ENCODE assay signal across 16 cellular contexts in the genomic region with DNA sequence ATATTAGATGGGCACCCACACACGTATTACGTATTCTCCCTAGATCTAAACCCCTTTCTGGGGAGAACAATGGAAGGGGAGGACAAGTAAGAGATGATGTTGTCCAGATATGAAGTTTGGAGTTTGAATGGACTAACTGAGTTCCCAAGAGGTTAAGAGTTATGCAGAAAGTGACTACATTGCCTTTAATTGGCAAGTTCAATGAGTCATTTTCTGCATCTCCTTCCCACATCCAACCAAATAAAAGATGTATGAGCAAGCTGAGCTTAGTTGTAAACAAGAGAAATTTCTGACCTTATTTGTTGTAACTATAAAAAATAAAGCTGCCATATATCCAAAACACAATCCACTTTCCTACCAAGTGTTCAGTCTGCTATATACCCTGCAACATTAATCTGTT. TPM values are rescaled to one million over a fixed set of nuclear protein-coding genes. Genes with fewer than 3 reads are reported as not detected.
DNase-seq lines count a peak whose midpoint lies in the region; ATAC-seq and TF ChIP-seq lines count a peak whose summit lies in the region.
"Had no signal": no experiment of that assay in that cellular context is flagged by ENCODE, and none has a peak within 500 bp of the region (broad histone marks: within the 10 kb centered on the region; RNA-seq: fewer than 3 reads in every experiment).

No MANE protein-coding gene starts in this region.

- no peaks in the 10 kb centered on the region for H3K27me3 ChIP-seq in BJ (ENCODE audit: control insufficient read depth, insufficient read depth, low read length)
- peaks cover 18% of the 10 kb centered on the region for H3K27me3 ChIP-seq in PC-3 (ENCODE audit: low read length)
- no peaks in the 10 kb centered on the region for H3K27me3 ChIP-seq in brain microvascular endothelial cell (replicated peaks)
- H3K27me3 ChIP-seq: SJSA1 had no signal

- no peaks in the 10 kb centered on the region for H3K79me2 ChIP-seq in PC-3 (ENCODE audit: low read length)

- CTCF ChIA-PET in BJ (lab: Yijun Ruan, JAX): interaction anchor here (0.9 to 1.1 kb wide), 2 partner anchors 24 to 63 kb away, joined by 3 read pairs; no protein-coding TSS in a partner anchor
- CTCF ChIA-PET in PC-3 (lab: Charles Lee): interaction anchor here (0.6 kb wide), 1 partner anchor 311 kb away, joined by 3 read pairs; no protein-coding TSS in a partner anchor

- ATAC-seq in PC-3: 0 out of 2 replicates have a peak, but pooled peaks have one; percentile 22
- ATAC-seq: CD8-positive, alpha-beta T cell had no signal

- POLR2A ChIA-PET in BJ (lab: Charles Lee) (no interaction called here), PC-3 (lab: Charles Lee; ENCODE audit: unreplicated experiment) (no interaction called here)

- DNase-seq in BJ (ENCODE audit: low read depth) (peak; percentile 13), PC-3 (peak; percentile 26), fibroblast of gingiva (ENCODE audit: low read depth) (peak; percentile 23), renal cortical epithelial cell (ENCODE audit: low read depth) (peak; percentile 62), glomerular visceral epithelial cell (ENCODE audit: extremely low spot score) (no peak), brain microvascular endothelial cell (no peak), retina (no peak), NCI-H1417 (lab: John Stamatoyannopoulos, UW) (no peak)
- DNase-seq: BE2C; CD8-positive, alpha-beta T cell; DMS79 treated with DMSO at 0.1 percent for 48 hours; MV-4-11; NCI-H345; NCI-H526 treated with DMSO at 0.1 percent for 48 hours; OCI-M1 had no signal

- no peaks in the 10 kb centered on the region for H3K36me3 ChIP-seq in BJ (ENCODE audit: control insufficient read depth, insufficient read depth, low read length)
- no peaks in the 10 kb centered on the region for H3K36me3 ChIP-seq in PC-3 (ENCODE audit: low read depth, low read length)
- H3K36me3 ChIP-seq in brain microvascular endothelial cell (replicated peaks): no peaks in the 10 kb centered on the region
- H3K36me3 ChIP-seq: BE2C, SJSA1 had no signal

- TF ChIP-seq CTCF in BJ (IDR thresholded peaks at IDR 0.05; ENCODE audit: insufficient read depth, low read depth, low read length): no peak
- TF ChIP-seq CTCF in PC-3 (conservative IDR thresholded peaks at IDR 0.05; ENCODE audit: low read depth, low read length): no peak
- no peak for TF ChIP-seq CTCF in brain microvascular endothelial cell (IDR thresholded peaks at IDR 0.05; ENCODE audit: low read depth, low read length, missing control alignments)

- H3K4me1 ChIP-seq in PC-3 (ENCODE audit: insufficient read depth, low read length): no peaks in the 10 kb centered on the region

- H3K4me3 ChIP-seq in BJ (ENCODE audit: low read depth, low read length): no peak overlapping the region
- no peak overlapping the region for H3K4me3 ChIP-seq in PC-3 (ENCODE audit: low read length)
- H3K4me3 ChIP-seq in brain microvascular endothelial cell (ENCODE audit: low read depth, low read length): no peak overlapping the region
- H3K4me3 ChIP-seq: SJSA1 had no signal

- no peak overlapping the region for H3K27ac ChIP-seq in PC-3 (ENCODE audit: low read length)
- H3K27ac ChIP-seq in brain microvascular endothelial cell: no peak overlapping the region
- H3K27ac ChIP-seq: SJSA1 had no signal

- no peak overlapping the region for H3K9ac ChIP-seq in PC-3 (ENCODE audit: low read length)

- in situ Hi-C loops in brain microvascular endothelial cell (cut with HindIII; ENCODE audit: low pct_ligation_motif_present, low sequenced_read_pairs): no loop called here

- H4K20me1 ChIP-seq in PC-3 (ENCODE audit: low read length): no peaks in the 10 kb centered on the region

- intact Hi-C loops in PC-3 (cut with micrococcal nuclease): loop anchor here (10.0 kb wide), 2 partner anchors 63 to 743 kb away; no protein-coding TSS in a partner anchor

- H3F3A ChIP-seq in PC-3 (ENCODE audit: low read length, unreplicated experiment): no peaks in the 10 kb centered on the region

- H3K9me2 ChIP-seq in PC-3 (replicated peaks; ENCODE audit: low read length): no peaks in the 10 kb centered on the region

- BruUV-seq in PC-3 (replicated peaks; lab: Mats Ljungman, UMichigan): no TSS peak

- H2AFZ ChIP-seq in PC-3 (ENCODE audit: low read length): no peak overlapping the region

- no peaks in the 10 kb centered on the region for H3K9me3 ChIP-seq in PC-3 (ENCODE audit: low read length)
- H3K9me3 ChIP-seq: BE2C, SJSA1 had no signal

- no peak overlapping the region for H3K4me2 ChIP-seq in PC-3 (ENCODE audit: low read length)

RNA-seq across cellular contexts. Expression of a gene that starts 50.5 kb away (rescaled TPM):
- 4.1 and 7.2 TPM in 2 replicates for polyA plus RNA-seq in BJ (2011; rRNA removed)
- 3.9 and 4.8 TPM in 2 replicates for polyA minus RNA-seq in BJ (2011; rRNA and poly(A)+ RNA removed)
- total RNA-seq in PC-3 (2014; rRNA removed): 4.2 and 5.4 TPM in 2 replicates
- total RNA-seq in renal cortical epithelial cell: 4.5 and 11.1 TPM in 2 replicates

Comparison
In these comparisons a context has a peak if more than half of its experiments do, and no peak if none do; other contexts are left out.
1. DNase-seq: peak in BJ (single experiment), PC-3 (single experiment), fibroblast of gingiva (single experiment) and renal cortical epithelial cell (single experiment); none in glomerular visceral epithelial cell (single experiment), brain microvascular endothelial cell (single experiment), retina (single experiment) and NCI-H1417 (0 of 3).